15 cellular contexts compared by ENCODE assay signal in genomic region chr2:48906640-48907039, GRCh38.
"Had no signal": no experiment of that assay in that cellular context is flagged by ENCODE, and none has a peak within 500 bp of the region (broad histone marks: within the 10 kb centered on the region; RNA-seq: fewer than 3 reads in every experiment).

No MANE protein-coding gene starts in this region.

- H3K27me3 ChIP-seq: breast epithelium, left lung had no signal

- H3K4me1 Mint-ChIP-seq: activated naive CD4-positive, alpha-beta T cell treated with anti-CD3 and anti-CD28 coated beads, Interleukin-2, amount 50 U/mL, for 24 hours; memory B cell; naive thymus-derived CD4-positive, alpha-beta T cell; T-helper 17 cell had no signal

- H3K27ac Mint-ChIP-seq: activated naive CD4-positive, alpha-beta T cell treated with anti-CD3 and anti-CD28 coated beads, Interleukin-2, amount 50 U/mL, for 24 hours; memory B cell; naive thymus-derived CD4-positive, alpha-beta T cell; T-helper 17 cell had no signal

- H3K36me3 Mint-ChIP-seq: activated naive CD4-positive, alpha-beta T cell treated with anti-CD3 and anti-CD28 coated beads, Interleukin-2, amount 50 U/mL, for 24 hours; memory B cell; naive thymus-derived CD4-positive, alpha-beta T cell had no signal

- ATAC-seq: left lung; naive thymus-derived CD4-positive, alpha-beta T cell; psoas muscle; T-helper 17 cell had no signal

- H3K9me3 ChIP-seq: breast epithelium, left lung, psoas muscle had no signal

- H3K4me3 Mint-ChIP-seq: activated naive CD4-positive, alpha-beta T cell treated with anti-CD3 and anti-CD28 coated beads, Interleukin-2, amount 50 U/mL, for 24 hours; memory B cell; naive thymus-derived CD4-positive, alpha-beta T cell; T-helper 17 cell had no signal

- H3K9me3 Mint-ChIP-seq: activated naive CD4-positive, alpha-beta T cell treated with anti-CD3 and anti-CD28 coated beads, Interleukin-2, amount 50 U/mL, for 24 hours had no signal

- H3K4me3 ChIP-seq: breast epithelium, left lung, psoas muscle had no signal

- H3K36me3 ChIP-seq: breast epithelium, left lung had no signal

- H3K4me1 ChIP-seq: breast epithelium, left lung, psoas muscle had no signal

- H3K27me3 Mint-ChIP-seq: activated naive CD4-positive, alpha-beta T cell treated with anti-CD3 and anti-CD28 coated beads, Interleukin-2, amount 50 U/mL, for 24 hours had no signal

- H3K27ac ChIP-seq: breast epithelium, left lung, psoas muscle, VCaP had no signal

- DNase-seq: activated CD4-positive, alpha-beta T cell treated with anti-CD3 and anti-CD28 coated beads, Interleukin-2, amount 50 U/mL, for 1 hour; activated CD4-positive, CD25-positive, alpha-beta regulatory T cell treated with anti-CD3 and anti-CD28 coated beads, Interleukin-2, amount 50 U/mL, for 72 hours; activated gamma-delta T cell; cerebellar nuclear complex; cortex of kidney; left lung; naive thymus-derived CD4-positive, alpha-beta T cell; psoas muscle; stimulated activated CD8-positive, alpha-beta memory T cell treated with anti-CD3 and anti-CD28 coated beads, Interleukin-4, amount 100 ng/mL, for 48 hours; stimulated activated naive CD4-positive, alpha-beta T cell; T-helper 17 cell had no signal
